8 cellular contexts compared by ENCODE assay signal in the genomic region with DNA sequence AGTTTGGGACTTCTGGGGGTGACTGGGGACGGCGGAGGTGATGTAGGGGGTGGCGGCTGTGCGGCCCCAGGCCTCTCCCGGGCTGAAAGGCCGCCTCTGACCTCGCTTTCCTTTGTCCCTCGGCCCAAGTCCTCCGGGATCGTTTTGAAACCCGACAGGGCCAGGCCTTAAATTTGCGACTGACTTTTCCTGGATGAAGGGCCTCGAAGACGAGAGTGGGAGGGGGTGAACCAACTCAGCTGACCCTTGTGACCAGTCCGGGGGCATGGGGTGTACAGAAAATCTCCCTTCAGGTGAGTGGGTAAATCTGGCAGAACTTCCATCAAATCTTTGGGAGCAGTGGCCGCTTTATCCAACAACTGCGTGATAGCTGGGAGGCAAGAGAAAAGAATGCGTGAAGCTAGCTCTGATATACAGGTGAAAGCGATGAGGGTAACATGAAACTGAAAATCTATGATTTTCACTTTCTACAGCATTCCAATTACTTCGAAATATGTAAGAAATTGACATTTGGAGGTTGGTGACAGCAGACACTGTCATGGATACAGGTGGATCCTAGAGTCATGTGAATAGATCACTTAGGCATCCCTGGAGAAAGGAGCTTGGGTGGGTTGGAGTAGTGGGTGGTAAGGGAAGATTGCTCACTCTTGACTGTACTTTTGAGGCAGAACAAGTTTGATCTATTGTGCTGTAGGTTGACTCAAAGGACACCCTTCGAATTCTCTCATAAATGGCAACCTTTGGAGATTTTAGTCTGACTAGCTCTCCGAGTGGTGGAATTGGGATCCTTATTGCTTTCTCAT. TPM values are rescaled to one million over a fixed set of nuclear protein-coding genes. Genes with fewer than 3 reads are reported as not detected.
DNase-seq lines count a peak whose midpoint lies in the region; ATAC-seq lines count a peak whose summit lies in the region.

No MANE protein-coding gene starts in this region.

- H3K4me3 Mint-ChIP-seq in activated CD4-positive, alpha-beta T cell treated with anti-CD3 and anti-CD28 coated beads for 36 hours = peak overlapping the region; percentile 92
- peak overlapping the region; percentile 97 for H3K4me3 Mint-ChIP-seq in activated T-helper 2 cell treated with anti-CD3 and anti-CD28 coated beads, Interferon-gamma antibody, Interleukin-2, Interleukin-4, amounts not matched to agents 10 μg/mL and 5 μg/mL and 100 μg/mL, durations not matched to agents 14 hours and 24 hours and 36 hours (ENCODE audit: low read depth)
- peak overlapping the region; percentile 98 to 99 for H3K4me3 Mint-ChIP-seq in stimulated activated naive CD8-positive, alpha-beta T cell treated with anti-CD3 and anti-CD28 coated beads, Interleukin-15, amount 100 ng/mL, for 72 hours

- H3K4me3 ChIP-seq in iPS-18c (ENCODE audit: insufficient read depth, low read depth, low read length) = peak overlapping the region; percentile 74

- ATAC-seq in activated CD4-positive, alpha-beta T cell treated with anti-CD3 and anti-CD28 coated beads for 36 hours = peak; percentile 8
- ATAC-seq in stimulated activated naive CD8-positive, alpha-beta T cell treated with anti-CD3 and anti-CD28 coated beads, Interleukin-15, amount 100 ng/mL, for 72 hours = no peak
- no peak for ATAC-seq in GM18909 (IDR thresholded peaks at IDR 0.05; ENCODE audit: poor library complexity, unreplicated experiment)

- no peaks in the 10 kb centered on the region for H3K27me3 Mint-ChIP-seq in activated CD4-positive, alpha-beta T cell treated with anti-CD3 and anti-CD28 coated beads for 36 hours
- H3K27me3 Mint-ChIP-seq in activated T-helper 2 cell treated with anti-CD3 and anti-CD28 coated beads, Interferon-gamma antibody, Interleukin-2, Interleukin-4, amounts not matched to agents 10 μg/mL and 5 μg/mL and 100 μg/mL, durations not matched to agents 14 hours and 24 hours and 36 hours (ENCODE audit: low read depth) = no peaks in the 10 kb centered on the region
- H3K27me3 Mint-ChIP-seq in stimulated activated naive CD8-positive, alpha-beta T cell treated with anti-CD3 and anti-CD28 coated beads, Interleukin-15, amount 100 ng/mL, for 72 hours = no peaks in the 10 kb centered on the region

- intact Hi-C loops in activated CD4-positive, alpha-beta T cell treated with anti-CD3 and anti-CD28 coated beads for 36 hours (cut with DNase I, micrococcal nuclease) = loop anchor here (1.0 to 10.0 kb wide), 5 partner anchors 26 to 561 kb away; a partner anchor contains a TSS
- intact Hi-C loops in activated T-helper 2 cell treated with anti-CD3 and anti-CD28 coated beads, Interferon-gamma antibody, Interleukin-2, Interleukin-4, amounts not matched to agents 10 μg/mL and 5 μg/mL and 100 μg/mL, durations not matched to agents 14 hours and 24 hours and 36 hours (cut with micrococcal nuclease) = no loop called here

- peak; percentile 16 for DNase-seq in activated CD4-positive, alpha-beta T cell treated with anti-CD3 and anti-CD28 coated beads for 36 hours
- no peak for DNase-seq in activated CD4-positive, alpha-beta T cell treated with anti-CD3 and anti-CD28 coated beads for 1 hour
- DNase-seq in activated T-helper 2 cell treated with anti-CD3 and anti-CD28 coated beads, Interferon-gamma antibody, Interleukin-2, Interleukin-4, amounts not matched to agents 10 μg/mL and 5 μg/mL and 100 μg/mL, durations not matched to agents 14 hours and 24 hours and 36 hours (ENCODE audit: low spot score) = no peak
- DNase-seq in stimulated activated naive CD8-positive, alpha-beta T cell treated with anti-CD3 and anti-CD28 coated beads, Interleukin-15, amount 100 ng/mL, for 72 hours = no peak
- DNase-seq in cerebellum (ENCODE audit: low spot score) (no peak), HCEC 1CT (no peak)

- H3K9me3 ChIP-seq in iPS-18c (ENCODE audit: control insufficient read depth, insufficient read depth, low read length) = no peaks in the 10 kb centered on the region

- H3K4me1 Mint-ChIP-seq in activated CD4-positive, alpha-beta T cell treated with anti-CD3 and anti-CD28 coated beads for 36 hours = peaks cover 35% of the 10 kb centered on the region
- peaks cover 48% of the 10 kb centered on the region for H3K4me1 Mint-ChIP-seq in activated T-helper 2 cell treated with anti-CD3 and anti-CD28 coated beads, Interferon-gamma antibody, Interleukin-2, Interleukin-4, amounts not matched to agents 10 μg/mL and 5 μg/mL and 100 μg/mL, durations not matched to agents 14 hours and 24 hours and 36 hours (ENCODE audit: low read depth)
- peaks cover 49% of the 10 kb centered on the region for H3K4me1 Mint-ChIP-seq in stimulated activated naive CD8-positive, alpha-beta T cell treated with anti-CD3 and anti-CD28 coated beads, Interleukin-15, amount 100 ng/mL, for 72 hours

- POLR2A ChIA-PET in activated CD4-positive, alpha-beta T cell treated with anti-CD3 and anti-CD28 coated beads for 36 hours (lab: Charles Lee) = interaction anchor here (0.6 to 2.8 kb wide), 12 partner anchors 9 to 437 kb away, joined by 3 to 22 read pairs (median 4); a partner anchor contains a TSS

- CTCF ChIA-PET in activated CD4-positive, alpha-beta T cell treated with anti-CD3 and anti-CD28 coated beads for 36 hours (lab: Charles Lee) = interaction anchor here (0.7 to 15.3 kb wide), 44 partner anchors 8 to 480 kb away, joined by 3 to 499 read pairs (median 5); a partner anchor contains a TSS

- no peaks in the 10 kb centered on the region for H3K9me3 Mint-ChIP-seq in activated CD4-positive, alpha-beta T cell treated with anti-CD3 and anti-CD28 coated beads for 36 hours (ENCODE audit: low read depth)
- no peaks in the 10 kb centered on the region for H3K9me3 Mint-ChIP-seq in activated T-helper 2 cell treated with anti-CD3 and anti-CD28 coated beads, Interferon-gamma antibody, Interleukin-2, Interleukin-4, amounts not matched to agents 10 μg/mL and 5 μg/mL and 100 μg/mL, durations not matched to agents 14 hours and 24 hours and 36 hours
- no peaks in the 10 kb centered on the region for H3K9me3 Mint-ChIP-seq in stimulated activated naive CD8-positive, alpha-beta T cell treated with anti-CD3 and anti-CD28 coated beads, Interleukin-15, amount 100 ng/mL, for 72 hours

- H3K27ac Mint-ChIP-seq in activated CD4-positive, alpha-beta T cell treated with anti-CD3 and anti-CD28 coated beads for 36 hours = peak overlapping the region; percentile 95
- H3K27ac Mint-ChIP-seq in activated T-helper 2 cell treated with anti-CD3 and anti-CD28 coated beads, Interferon-gamma antibody, Interleukin-2, Interleukin-4, amounts not matched to agents 10 μg/mL and 5 μg/mL and 100 μg/mL, durations not matched to agents 14 hours and 24 hours and 36 hours = peak overlapping the region; percentile 87
- peak overlapping the region; percentile 98 to 100 for H3K27ac Mint-ChIP-seq in stimulated activated naive CD8-positive, alpha-beta T cell treated with anti-CD3 and anti-CD28 coated beads, Interleukin-15, amount 100 ng/mL, for 72 hours

- peaks cover 16% of the 10 kb centered on the region for H3K36me3 Mint-ChIP-seq in activated CD4-positive, alpha-beta T cell treated with anti-CD3 and anti-CD28 coated beads for 36 hours (ENCODE audit: low read depth)
- peaks cover 32% of the 10 kb centered on the region for H3K36me3 Mint-ChIP-seq in activated T-helper 2 cell treated with anti-CD3 and anti-CD28 coated beads, Interferon-gamma antibody, Interleukin-2, Interleukin-4, amounts not matched to agents 10 μg/mL and 5 μg/mL and 100 μg/mL, durations not matched to agents 14 hours and 24 hours and 36 hours (ENCODE audit: low read depth)

RNA-seq across cellular contexts. Expression of a gene that starts 0.9 kb away (rescaled TPM):
- total RNA-seq in activated CD4-positive, alpha-beta T cell treated with anti-CD3 and anti-CD28 coated beads for 36 hours = 10 to 100 TPM; 79.1 to 82.6 TPM
- 85.8 and 86.5 TPM in 2 replicates for total RNA-seq in activated T-helper 2 cell treated with anti-CD3 and anti-CD28 coated beads, Interferon-gamma antibody, Interleukin-2, Interleukin-4, amounts not matched to agents 10 μg/mL and 5 μg/mL and 100 μg/mL, durations not matched to agents 14 hours and 24 hours and 36 hours
- 39.6 TPM for total RNA-seq in cerebellum

RNA-seq across cellular contexts. Expression of a gene that starts 49.0 kb away (rescaled TPM):
- 10 to 100 TPM; 20.7 to 21.5 TPM for total RNA-seq in activated CD4-positive, alpha-beta T cell treated with anti-CD3 and anti-CD28 coated beads for 36 hours
- total RNA-seq in activated T-helper 2 cell treated with anti-CD3 and anti-CD28 coated beads, Interferon-gamma antibody, Interleukin-2, Interleukin-4, amounts not matched to agents 10 μg/mL and 5 μg/mL and 100 μg/mL, durations not matched to agents 14 hours and 24 hours and 36 hours = 37.4 and 39.1 TPM in 2 replicates
- 112 TPM for total RNA-seq in cerebellum
